In genomic region chr2:23399674-23400261, GRCh38 we compare ENCODE assay signal across 12 cellular contexts. TPM values are rescaled to one million over a fixed set of nuclear protein-coding genes. Genes with fewer than 3 reads are reported as not detected.
A peak's percentile ranks its signal among the peaks of the same experiment; 100 is the strongest.
DNase-seq lines count a peak whose midpoint lies in the region; ATAC-seq and TF ChIP-seq lines count a peak whose summit lies in the region.
"Had no signal": no experiment of that assay in that cellular context is flagged by ENCODE, and none has a peak within 500 bp of the region (broad histone marks: within the 10 kb centered on the region; RNA-seq: fewer than 3 reads in every experiment).

No MANE protein-coding gene starts in this region.

- H3K4me1 ChIP-seq in Panc1 (ENCODE audit: control insufficient read depth, insufficient read depth, low read length): peaks cover 24% of the 10 kb centered on the region
- peaks cover 2% of the 10 kb centered on the region; the same call in 1 of the 2 replicates for H3K4me1 ChIP-seq in H9 (ENCODE audit: insufficient read depth, low read length)

- no peak overlapping the region for H3K9ac ChIP-seq in H9 (ENCODE audit: extremely low read depth, insufficient read length, low read length)

- BruUV-seq in Panc1 (replicated peaks; lab: Mats Ljungman, UMichigan): no TSS peak

- H3K27me3 ChIP-seq in Panc1 (ENCODE audit: control insufficient read depth, insufficient read depth, low read length): no peaks in the 10 kb centered on the region
- no peaks in the 10 kb centered on the region for H3K27me3 ChIP-seq in H9 (ENCODE audit: insufficient read depth, low read length)
- H3K27me3 ChIP-seq: gastroesophageal sphincter had no signal

- H3T11ph ChIP-seq in H9 (ENCODE audit: low read length): no peak overlapping the region

- H3K9me3 ChIP-seq in Panc1 (ENCODE audit: control insufficient read depth, insufficient read depth, low read depth, low read length): no peaks in the 10 kb centered on the region
- H3K9me3 ChIP-seq in H9 (ENCODE audit: control insufficient read depth, low read depth, low read length): no peaks in the 10 kb centered on the region
- H3K9me3 ChIP-seq: gastroesophageal sphincter had no signal

- no peak overlapping the region for H2AK5ac ChIP-seq in H9 (ENCODE audit: insufficient read length, low read length)

- peaks cover 20 to 23% of the 10 kb centered on the region in 2 experiments for H3K4me1 Mint-ChIP-seq in H9

- no peak overlapping the region for H2BK20ac ChIP-seq in H9 (ENCODE audit: low read depth, low read length, poor library complexity, severe bottlenecking)

- no peak overlapping the region for H2AFZ ChIP-seq in H9 (ENCODE audit: low read length)

- H3K27ac ChIP-seq in Panc1 (ENCODE audit: low read length): no peak overlapping the region
- no peak overlapping the region for H3K27ac ChIP-seq in H9 (ENCODE audit: insufficient read length, low read depth, low read length)
- H3K27ac ChIP-seq: gastroesophageal sphincter, SK-N-MC had no signal

- WGBS in H9 (ENCODE audit: extremely low coverage, insufficient read length, low lambda C conversion rate): no CpG with 5 or more reads among the region's 10 CpGs

- H3K4me3 Mint-ChIP-seq in H9: no peak overlapping the region
- H3K4me3 Mint-ChIP-seq: CD4-positive, alpha-beta memory T cell had no signal

- no peak overlapping the region for H2BK5ac ChIP-seq in H9 (ENCODE audit: insufficient read length, low read length)

- no peak overlapping the region for H3K56ac ChIP-seq in H9 (ENCODE audit: insufficient read length, low read depth, low read length)

- intact Hi-C loops in Panc1 (cut with micrococcal nuclease; ENCODE audit: unreplicated experiment): no loop called here

- no peaks in the 10 kb centered on the region for H3K36me3 ChIP-seq in Panc1 (ENCODE audit: control insufficient read depth, insufficient read depth, low read length)
- H3K36me3 ChIP-seq: gastroesophageal sphincter had no signal

- no peak overlapping the region for H3K23ac ChIP-seq in H9 (ENCODE audit: insufficient read length, low read depth, low read length)

- H3K4ac ChIP-seq in H9 (ENCODE audit: low read depth, low read length): no peak overlapping the region

- H3K27me3 Mint-ChIP-seq in H9 (ENCODE audit: low read depth): no peaks in the 10 kb centered on the region

- POLR2A ChIA-PET in Panc1 (lab: Charles Lee): no interaction called here

- no peak overlapping the region for H3K4me2 ChIP-seq in H9 (ENCODE audit: insufficient read depth, insufficient read length, low read length)

- H3K36me3 Mint-ChIP-seq in H9 (ENCODE audit: insufficient read depth in 1 of 3, low read depth in 3 of 3): no peaks in the 10 kb centered on the region
- H3K36me3 Mint-ChIP-seq: CD4-positive, alpha-beta memory T cell had no signal

- no peak overlapping the region for H2BK15ac ChIP-seq in H9 (ENCODE audit: low read depth, low read length)

- peak; percentile 63 for ATAC-seq in GM19395 (IDR thresholded peaks at IDR 0.05; ENCODE audit: unreplicated experiment)
- ATAC-seq in HG03025 (IDR thresholded peaks at IDR 0.05; ENCODE audit: low FRiP score, unreplicated experiment): peak; percentile 62
- no peak for ATAC-seq in Panc1
- ATAC-seq: gastroesophageal sphincter had no signal

- no peak overlapping the region for H3K18ac ChIP-seq in H9 (ENCODE audit: insufficient read length, low read depth, low read length)

- H3K27ac Mint-ChIP-seq in H9: no peak overlapping the region
- H3K27ac Mint-ChIP-seq: CD4-positive, alpha-beta memory T cell had no signal

- H4K91ac ChIP-seq in H9 (ENCODE audit: insufficient read length, low read depth, low read length): no peak overlapping the region

- H3K9me3 Mint-ChIP-seq in H9: no peaks in the 10 kb centered on the region
- H3K9me3 Mint-ChIP-seq: CD4-positive, alpha-beta memory T cell had no signal

- H4K5ac ChIP-seq in H9 (ENCODE audit: insufficient read length, low read depth, low read length): no peak overlapping the region

- H3K23me2 ChIP-seq in H9 (ENCODE audit: insufficient read length, low read depth, low read length, poor library complexity, severe bottlenecking): no peaks in the 10 kb centered on the region

- no peaks in the 10 kb centered on the region for H3K79me2 ChIP-seq in H9 (ENCODE audit: insufficient read depth, low read length)

- no peak overlapping the region for H3K14ac ChIP-seq in H9 (ENCODE audit: insufficient read depth, low read length)

- DNase-seq in Panc1 (ENCODE audit: low read depth, low spot score) (no peak), H9 (no peak), 8988T (no peak), hypothalamus (lab: John Stamatoyannopoulos, UW) (no peak)
- no peak for DNase-seq in activated naive CD4-positive, alpha-beta T cell treated with anti-CD3 and anti-CD28 coated beads, Interleukin-2, amount 50 U/mL, for 16 hours
- DNase-seq: CD4-positive, alpha-beta memory T cell; NCI-H1092 had no signal

- H2BK12ac ChIP-seq in H9 (ENCODE audit: insufficient read length, low read depth, low read length): no peak overlapping the region

- peaks cover 2% of the 10 kb centered on the region for H4K20me1 ChIP-seq in H9 (ENCODE audit: control insufficient read depth, insufficient read depth, insufficient read length)

- H3K79me1 ChIP-seq in H9 (ENCODE audit: insufficient read depth, low read depth, low read length, poor library complexity, severe bottlenecking): no peaks in the 10 kb centered on the region

- in situ Hi-C loops in Panc1 (cut with HindIII; ENCODE audit: low pct_unique_long_range_greater_than_20kb, low sequenced_read_pairs): no loop called here

- no peak overlapping the region for H4K8ac ChIP-seq in H9 (replicated peaks; ENCODE audit: insufficient read length, low read depth, low read length)

- CTCF ChIA-PET in Panc1 (lab: Charles Lee): no interaction called here

- H3K4me3 ChIP-seq in Panc1 (ENCODE audit: low read depth in 2 of 2, low read length in 2 of 2): no peak overlapping the region
- H3K4me3 ChIP-seq: gastroesophageal sphincter, SK-N-MC had no signal

- no peak overlapping the region for H2BK120ac ChIP-seq in H9 (ENCODE audit: low read depth, low read length, poor library complexity, severe bottlenecking)

- peak; percentile 18; the same call in 1 of the 2 replicates for TF ChIP-seq CTCF in GM12874 (IDR thresholded peaks at IDR 0.05; ENCODE audit: insufficient read depth, low read depth, low read length)
- 0 out of 2 replicates have a peak, but pooled peaks have one; percentile 7 for TF ChIP-seq CTCF in Panc1 (IDR thresholded peaks at IDR 0.05)
- TF ChIP-seq CTCF in H9 (conservative IDR thresholded peaks at IDR 0.05): no peak

RNA-seq across cellular contexts. Expression of gene KLHL29, which starts 14.8 kb away (rescaled TPM):
- total RNA-seq in Panc1 (2021; ENCODE audit: unreplicated experiment): 7.7 TPM
- polyA plus RNA-seq in Panc1 (2012; ENCODE audit: insufficient read length): 8.2 TPM
- total RNA-seq in H9 (2021): 2.1 and 2.4 TPM in 2 replicates
